ENCODE assay signal across 8 cellular contexts in the genomic region with DNA sequence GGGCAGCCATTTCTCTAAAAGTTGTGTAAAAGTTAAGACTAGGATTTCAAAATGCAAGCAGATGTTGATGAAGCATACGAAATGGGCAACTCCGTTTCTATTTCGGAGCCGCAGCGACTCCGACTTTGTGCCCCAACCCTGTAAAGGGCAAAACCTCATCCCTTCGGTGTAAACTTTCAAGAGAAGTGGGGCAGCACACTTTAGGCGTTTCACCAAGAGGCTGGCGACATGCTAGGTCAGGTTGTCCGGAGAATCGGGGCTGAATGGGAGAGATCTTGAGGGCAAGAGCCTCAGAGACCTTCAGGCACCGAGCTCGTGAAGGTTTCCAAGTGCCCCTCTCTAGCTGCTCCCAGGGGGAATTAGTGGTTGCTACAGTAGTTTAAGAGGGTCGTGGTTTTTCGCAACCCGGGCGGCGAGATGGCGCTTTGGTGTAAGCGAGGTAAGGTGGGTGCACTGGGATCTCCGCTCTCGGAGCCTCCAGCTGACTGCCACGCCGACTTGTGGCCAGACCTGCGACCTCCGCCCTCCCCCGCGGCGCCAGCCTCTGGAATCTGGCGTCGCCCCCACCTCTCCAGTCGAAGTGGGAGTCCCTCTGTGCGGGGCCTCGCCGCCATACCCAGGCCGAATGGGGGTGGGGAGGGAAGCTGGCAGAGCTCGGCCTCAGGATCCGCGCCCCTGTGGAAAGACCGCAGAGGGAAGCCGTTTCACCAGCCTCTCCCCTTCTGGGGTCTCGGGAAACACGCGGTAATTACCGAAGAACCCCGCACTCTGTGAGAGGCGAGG. TPM values are rescaled to one million over a fixed set of nuclear protein-coding genes. Genes with fewer than 3 reads are reported as not detected.
A peak's percentile ranks its signal among the peaks of the same experiment; 100 is the strongest.
DNase-seq lines count a peak whose midpoint lies in the region; ATAC-seq and TF ChIP-seq lines count a peak whose summit lies in the region.

No MANE protein-coding gene starts in this region.

- no peak for TF ChIP-seq POLR2A in adrenal gland (IDR thresholded peaks at IDR 0.05)

- no peaks in the 10 kb centered on the region for H3K9me3 ChIP-seq in adrenal gland (replicated peaks in 1 of 3)
- no peaks in the 10 kb centered on the region for H3K9me3 ChIP-seq in right cardiac atrium (ENCODE audit: control insufficient read depth, low read length)

- 0% methylated on average over 17 to 47 of the region's 47 CpGs for WGBS in adrenal gland, 4 donors
- WGBS in right cardiac atrium = under 1% methylated on average over 47 of the region's 47 CpGs

- intact Hi-C loops in adrenal gland (cut with DNase I) = no loop called here
- intact Hi-C loops in right cardiac atrium (cut with DNase I) = loop anchor here in 1 of 4 donors (2.0 kb wide), 1 partner anchor 14 kb away; no protein-coding TSS in a partner anchor

- H3K27me3 ChIP-seq in adrenal gland = no peaks in the 10 kb centered on the region
- H3K27me3 ChIP-seq in right cardiac atrium (ENCODE audit: control insufficient read depth, insufficient read depth) = no peaks in the 10 kb centered on the region

- H3K36me3 ChIP-seq in adrenal gland (replicated peaks in 1 of 2) = no peaks in the 10 kb centered on the region

- ATAC-seq in GM19463 (IDR thresholded peaks at IDR 0.05; ENCODE audit: unreplicated experiment) (peak; percentile 3), right cardiac atrium (peak; percentile 71 to 76)

- H3K4me1 ChIP-seq in adrenal gland (replicated peaks in 1 of 2) (peaks cover 37 to 43% of the 10 kb centered on the region in 2 donors), right cardiac atrium (ENCODE audit: control insufficient read depth, insufficient read depth, low read length) (peaks cover 8% of the 10 kb centered on the region)

- H3K27ac ChIP-seq in adrenal gland = peak overlapping the region; percentile 95 to 100 (median 100)
- peak overlapping the region; percentile 100 for H3K27ac ChIP-seq in right cardiac atrium (ENCODE audit: low read length)

- peak in 1 of 6 experiments; percentile 27 for TF ChIP-seq CTCF in adrenal gland (IDR thresholded peaks at IDR 0.05)

- DNase-seq in CD1c-positive myeloid dendritic cell (ENCODE audit: extremely low spot score) (peak; percentile 41), HT1080 (ENCODE audit: low read depth) (peak; percentile 58), SK-N-DZ (ENCODE audit: low spot score) (peak; percentile 87), adrenal gland (peak; percentile 71 to 86 (median 78)), right cardiac atrium (peak; percentile 77 to 90 (median 88)), renal cortical epithelial cell (ENCODE audit: low read depth) (peak; percentile 46), kidney glomerular epithelial cell (lab: John Stamatoyannopoulos, UW) (no peak)

- peak overlapping the region; percentile 80 to 97 (median 90) for H3K4me3 ChIP-seq in adrenal gland
- peak overlapping the region; percentile 93 for H3K4me3 ChIP-seq in right cardiac atrium (ENCODE audit: low read length)

RNA-seq across cellular contexts. Expression of gene HEXIM2, which starts 1.0 kb away (rescaled TPM):
- 7.6 and 11.2 TPM in 2 replicates for total RNA-seq in HT1080 (2014; rRNA removed; shearing (Covaris generic))
- 7.5 and 8.4 TPM in 2 replicates for polyA plus RNA-seq in HT1080 (2015; cell fraction: cytosol; rRNA removed)
- polyA plus RNA-seq in HT1080 (2015; cell fraction: nucleus; rRNA removed) = 6.5 and 12.5 TPM in 2 replicates
- 9.7 and 10.2 TPM in 2 replicates for polyA plus RNA-seq in SK-N-DZ (2014; cell fraction: cytosol; rRNA removed)
- 7.2 and 8.5 TPM in 2 replicates for polyA plus RNA-seq in SK-N-DZ (2014; cell fraction: nucleus; rRNA removed)
- total RNA-seq in adrenal gland (10 to 100 TPM in 7 of 8 donors, 1 to 10 TPM in 1; 8.5 to 28.1 (median 17.6) TPM), right cardiac atrium (1 to 10 TPM; 3.5 to 8.2 (median 6.6) TPM), renal cortical epithelial cell (5.6 and 7.3 TPM in 2 replicates)
- polyA plus RNA-seq in adrenal gland (10 to 100 TPM in 2 of 3 donors, 1 to 10 TPM in 1; 4.5 to 18.0 (median 14.7) TPM), right cardiac atrium (6.5 TPM)

RNA-seq across cellular contexts. Expression of gene HEXIM1, which starts 12.4 kb away (rescaled TPM):
- total RNA-seq in HT1080 (2014; rRNA removed; shearing (Covaris generic)) = 17.9 and 45.7 TPM in 2 replicates
- polyA plus RNA-seq in HT1080 (2015; cell fraction: cytosol; rRNA removed) = 31.1 and 31.4 TPM in 2 replicates
- 47.8 and 47.9 TPM in 2 replicates for polyA plus RNA-seq in HT1080 (2015; cell fraction: nucleus; rRNA removed)
- 1.4 TPM in 2 replicates for polyA plus RNA-seq in SK-N-DZ (2014; cell fraction: cytosol; rRNA removed)
- polyA plus RNA-seq in SK-N-DZ (2014; cell fraction: nucleus; rRNA removed) = 0.97 and 2.7 TPM in 2 replicates
- total RNA-seq in adrenal gland (100 to 1,000 TPM in 1 of 8 donors, 10 to 100 TPM in 7; 25.1 to 159 (median 46.8) TPM), right cardiac atrium (10 to 100 TPM; 37.1 to 42.6 (median 40.6) TPM), renal cortical epithelial cell (10.8 and 38.0 TPM in 2 replicates)
- polyA plus RNA-seq in adrenal gland (10 to 100 TPM; 23.3 to 26.0 (median 24.4) TPM), right cardiac atrium (21.2 TPM)

RNA-seq across cellular contexts. Expression of gene ACBD4, which starts 25.2 kb away (rescaled TPM):
- 3.4 and 3.5 TPM in 2 replicates for total RNA-seq in HT1080 (2014; rRNA removed; shearing (Covaris generic))
- 5.4 and 6.3 TPM in 2 replicates for polyA plus RNA-seq in HT1080 (2015; cell fraction: cytosol; rRNA removed)
- polyA plus RNA-seq in HT1080 (2015; cell fraction: nucleus; rRNA removed) = 18.7 and 25.0 TPM in 2 replicates
- polyA plus RNA-seq in SK-N-DZ (2014; cell fraction: cytosol; rRNA removed) = 6.4 TPM in 2 replicates
- polyA plus RNA-seq in SK-N-DZ (2014; cell fraction: nucleus; rRNA removed) = 21.1 and 23.7 TPM in 2 replicates
- total RNA-seq in adrenal gland (10 to 100 TPM; 13.1 to 30.6 (median 23.6) TPM), right cardiac atrium (10 to 100 TPM; 11.9 to 14.8 (median 12.6) TPM), renal cortical epithelial cell (7.2 and 9.6 TPM in 2 replicates)
- polyA plus RNA-seq in adrenal gland (10 to 100 TPM in 2 of 3 donors, 1 to 10 TPM in 1; 7.9 to 71.3 (median 44.5) TPM), right cardiac atrium (12.0 TPM)

RNA-seq across cellular contexts. Expression of gene PLCD3, which starts 28.4 kb away (rescaled TPM):
- 56.2 and 63.9 TPM in 2 replicates for total RNA-seq in HT1080 (2014; rRNA removed; shearing (Covaris generic))
- 72.3 and 229 TPM in 2 replicates for polyA plus RNA-seq in HT1080 (2015; cell fraction: cytosol; rRNA removed)
- polyA plus RNA-seq in HT1080 (2015; cell fraction: nucleus; rRNA removed) = 40.1 and 50.9 TPM in 2 replicates
- 14.7 and 16.2 TPM in 2 replicates for polyA plus RNA-seq in SK-N-DZ (2014; cell fraction: cytosol; rRNA removed)
- polyA plus RNA-seq in SK-N-DZ (2014; cell fraction: nucleus; rRNA removed) = 17.1 and 17.3 TPM in 2 replicates
- total RNA-seq in adrenal gland (100 to 1,000 TPM in 5 of 8 donors, 10 to 100 TPM in 3; 48.6 to 246 (median 149) TPM), right cardiac atrium (100 to 1,000 TPM in 3 of 4 donors, 10 to 100 TPM in 1; 94.2 to 164 (median 138) TPM), renal cortical epithelial cell (26.9 and 98.1 TPM in 2 replicates)
- polyA plus RNA-seq in adrenal gland (10 to 100 TPM; 33.2 to 68.1 (median 36.4) TPM), right cardiac atrium (100 TPM)
